ENCODE assay signal across 20 cellular contexts in the genomic region with DNA sequence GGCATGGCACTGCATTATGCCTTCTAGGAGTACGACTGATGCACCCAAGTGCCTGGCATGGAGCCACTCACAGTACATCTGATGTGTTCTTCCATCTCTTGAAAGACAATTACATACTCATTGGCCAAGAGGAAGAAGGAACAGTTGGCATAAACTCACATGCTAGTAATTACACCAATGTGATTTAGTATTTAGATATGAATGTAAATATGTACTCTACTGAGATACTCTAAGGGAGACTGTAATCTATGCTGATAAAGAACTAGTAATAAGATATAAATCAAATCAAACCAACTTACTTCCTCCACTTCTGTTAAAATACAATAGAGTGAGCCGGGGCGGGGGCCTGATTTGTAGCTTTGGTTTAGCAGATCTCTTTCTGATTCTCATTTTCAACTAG.
A peak's percentile ranks its signal among the peaks of the same experiment; 100 is the strongest.
DNase-seq lines count a peak whose midpoint lies in the region; ATAC-seq and TF ChIP-seq lines count a peak whose summit lies in the region.
"Had no signal": no experiment of that assay in that cellular context is flagged by ENCODE, and none has a peak within 500 bp of the region (broad histone marks: within the 10 kb centered on the region; RNA-seq: fewer than 3 reads in every experiment).

No MANE protein-coding gene starts in this region.

- peak overlapping the region in 1 of 2 experiments; percentile 61; a peak in 1 of 4 replicates for H4K8ac ChIP-seq in IMR-90 (ENCODE audit: low read depth in 2 of 2, low read length in 2 of 2)

- H2AK5ac ChIP-seq in IMR-90 (ENCODE audit: low read depth, low read length), result peak overlapping the region; percentile 77; the same call in 1 of the 2 replicates

- H3K56ac ChIP-seq in IMR-90 (ENCODE audit: extremely low read depth, insufficient read depth, low read length), result no peak overlapping the region

- TF ChIP-seq RAD21 in IMR-90 (IDR thresholded peaks at IDR 0.05; ENCODE audit: low read length), result no peak

- H3K4me1 Mint-ChIP-seq in osteocyte (ENCODE audit: unreplicated experiment), result peaks cover 79% of the 10 kb centered on the region
- H3K4me1 Mint-ChIP-seq in natural killer cell, result peaks cover 0 to 4% of the 10 kb centered on the region in 2 donors
- H3K4me1 Mint-ChIP-seq: CD4-positive, CD25-positive, alpha-beta regulatory T cell had no signal

- H3K9ac ChIP-seq in IMR-90 (ENCODE audit: low read depth, low read length), result no peak overlapping the region

- no peak overlapping the region for H3K4me3 Mint-ChIP-seq in osteocyte (ENCODE audit: unreplicated experiment)
- no peak overlapping the region for H3K4me3 Mint-ChIP-seq in natural killer cell
- H3K4me3 Mint-ChIP-seq: CD4-positive, CD25-positive, alpha-beta regulatory T cell had no signal

- peak overlapping the region; percentile 53 for H3K14ac ChIP-seq in IMR-90 (replicated peaks; ENCODE audit: low read depth, low read length)

- H3K4me3 ChIP-seq in IMR-90 (ENCODE audit: insufficient read depth, low read depth, low read length), result no peak overlapping the region

- H3K27ac Mint-ChIP-seq in osteocyte (ENCODE audit: unreplicated experiment), result peak overlapping the region; percentile 53
- H3K27ac Mint-ChIP-seq in natural killer cell, result no peak overlapping the region
- H3K27ac Mint-ChIP-seq: CD4-positive, CD25-positive, alpha-beta regulatory T cell had no signal

- peaks cover 37% of the 10 kb centered on the region for H4K20me1 ChIP-seq in IMR-90 (ENCODE audit: insufficient read depth, low read length)

- peak overlapping the region; percentile 2; the same call in 1 of the 2 replicates for H3K18ac ChIP-seq in IMR-90 (ENCODE audit: low read depth, low read length)

- H3K4me2 ChIP-seq in IMR-90 (ENCODE audit: low read depth, low read length), result no peak overlapping the region

- TF ChIP-seq POLR2A in IMR-90 (IDR thresholded peaks at IDR 0.05; ENCODE audit: low read depth, low read length), result no peak

- peak overlapping the region; percentile 57; the same call in 1 of the 2 replicates for H3K27ac ChIP-seq in IMR-90 (ENCODE audit: insufficient read depth, low read length)
- H3K27ac ChIP-seq: RWPE1 had no signal

- dilution Hi-C loops in IMR-90 (cut with HindIII; ENCODE audit: low sequenced_read_pairs, unreplicated experiment), result no loop called here

- H3K4me1 ChIP-seq in IMR-90 (ENCODE audit: control insufficient read depth, insufficient read depth, low read length), result peaks cover 17% of the 10 kb centered on the region
- H3K4me1 ChIP-seq: BE2C had no signal

- H2BK15ac ChIP-seq in IMR-90 (ENCODE audit: low read depth, low read length), result peak overlapping the region; percentile 65; the same call in 1 of the 3 replicates

- whole genome bisulfite sequencing in IMR-90 (ENCODE audit: extremely low coverage in 2 of 2, insufficient read length in 1 of 2), 2 experiments, result no CpG with 5 or more reads among the region's 3 CpGs

- H3K4ac ChIP-seq in IMR-90 (ENCODE audit: low read depth, low read length), result peak overlapping the region; percentile 67

- TF ChIP-seq CTCF in IMR-90 (conservative IDR thresholded peaks at IDR 0.05; ENCODE audit: low read depth, low read length), result no peak
- no peak for TF ChIP-seq CTCF in osteocyte (IDR thresholded peaks at IDR 0.05)
- no peak for TF ChIP-seq CTCF in natural killer cell (IDR thresholded peaks at IDR 0.05)

- H3K79me1 ChIP-seq in IMR-90 (ENCODE audit: low read depth in 1 of 2, low read length in 2 of 2), result peaks cover 33 to 46% of the 10 kb centered on the region in 2 experiments

- POLR2A ChIA-PET in IMR-90 (lab: Charles Lee; ENCODE audit: unreplicated experiment), result no interaction called here

- H4K91ac ChIP-seq in IMR-90 (ENCODE audit: insufficient read depth, low read depth, low read length), result peak overlapping the region; percentile 11; the same call in 1 of the 2 replicates

- CTCF ChIA-PET in IMR-90 (lab: Yijun Ruan, JAX), result no interaction called here

- H2BK20ac ChIP-seq in IMR-90 (ENCODE audit: low read depth, low read length), result no peak overlapping the region

- H2BK5ac ChIP-seq in IMR-90 (ENCODE audit: low read depth, low read length, poor library complexity, severe bottlenecking), result peak overlapping the region; percentile 38

- ATAC-seq in IMR-90 (ENCODE audit: low read depth), result no peak
- ATAC-seq in natural killer cell, result no peak
- ATAC-seq in HG03025 (IDR thresholded peaks at IDR 0.05; ENCODE audit: low FRiP score, unreplicated experiment), result no peak
- ATAC-seq: HepG2 had no signal

- H3K36me3 Mint-ChIP-seq in osteocyte (ENCODE audit: unreplicated experiment), result peaks cover 19% of the 10 kb centered on the region
- H3K36me3 Mint-ChIP-seq in natural killer cell, result no peaks in the 10 kb centered on the region
- H3K36me3 Mint-ChIP-seq: CD4-positive, CD25-positive, alpha-beta regulatory T cell had no signal

- H3K9me3 ChIP-seq in IMR-90 (ENCODE audit: control insufficient read depth, insufficient read depth, low read length), result no peaks in the 10 kb centered on the region
- H3K9me3 ChIP-seq: BE2C had no signal

- H3K27me3 Mint-ChIP-seq in osteocyte (ENCODE audit: unreplicated experiment) (no peaks in the 10 kb centered on the region), natural killer cell (ENCODE audit: low read depth in 2 of 2) (no peaks in the 10 kb centered on the region)
- H3K27me3 Mint-ChIP-seq: CD4-positive, CD25-positive, alpha-beta regulatory T cell had no signal

- H2BK120ac ChIP-seq in IMR-90 (ENCODE audit: low read depth, low read length), result peak overlapping the region; percentile 42; the same call in 1 of the 2 replicates

- no peak overlapping the region for H2AFZ ChIP-seq in IMR-90 (replicated peaks; ENCODE audit: low read length, poor library complexity)

- intact Hi-C loops in IMR-90 (cut with micrococcal nuclease) (no loop called here), natural killer cell (cut with micrococcal nuclease) (no loop called here)

- no TSS peak for BruUV-seq in IMR-90 (replicated peaks; lab: Mats Ljungman, UMichigan)

- DNase-seq in NCI-H1436 treated with DMSO at 0.1 percent for 48 hours (lab: John Stamatoyannopoulos, UW) (peak; percentile 11), NCI-H1436 (lab: John Stamatoyannopoulos, UW) (no peak), IMR-90 (no peak), NCI-H69 (lab: John Stamatoyannopoulos, UW) (peak; percentile 37), osteocyte (ENCODE audit: extremely low spot score, unreplicated experiment) (no peak), natural killer cell (no peak)
- DNase-seq: BE2C; CD4-positive, CD25-positive, alpha-beta regulatory T cell; COR-L47; DMS53; KG1; MV-4-11; NCI-H146; NCI-H510A; NCI-H82; OCI-M1; SIG-M5 had no signal

- peak overlapping the region; percentile 84 for H3K23ac ChIP-seq in IMR-90 (ENCODE audit: low read depth, low read length)

- peaks cover 16% of the 10 kb centered on the region for H3K9me1 ChIP-seq in IMR-90 (ENCODE audit: insufficient read depth, low read length)

- H3K27me3 ChIP-seq in IMR-90 (ENCODE audit: control insufficient read depth, insufficient read depth, low read length), result no peaks in the 10 kb centered on the region
- H3K27me3 ChIP-seq: BE2C had no signal

- peaks cover 13% of the 10 kb centered on the region for H3K36me3 ChIP-seq in IMR-90 (ENCODE audit: control insufficient read depth, insufficient read depth, low read length)
- H3K36me3 ChIP-seq: BE2C had no signal

- no peak overlapping the region for H2AK9ac ChIP-seq in IMR-90 (replicated peaks; ENCODE audit: low read depth, low read length, poor library complexity)

- no peak overlapping the region for H4K5ac ChIP-seq in IMR-90 (ENCODE audit: low read depth, low read length)

- in situ Hi-C loops in IMR-90 (cut with MboI; ENCODE audit: low sequenced_read_pairs), result no loop called here

- H3K9me3 Mint-ChIP-seq in osteocyte (ENCODE audit: unreplicated experiment), result peaks cover 4% of the 10 kb centered on the region
- no peaks in the 10 kb centered on the region for H3K9me3 Mint-ChIP-seq in natural killer cell

TF ChIP-seq in IMR-90, 13 proteins besides CTCF, POLR2A, EP300 and RAD21:
- TF ChIP-seq CHD1 (IDR thresholded peaks at IDR 0.05; ENCODE audit: low read depth, low read length) (no peak), FOS (IDR thresholded peaks at IDR 0.05; ENCODE audit: low read depth, low read length) (no peak), MAFK (IDR thresholded peaks at IDR 0.05; ENCODE audit: low read depth, low read length) (no peak), MAZ (IDR thresholded peaks at IDR 0.05; ENCODE audit: borderline replicate concordance, low read depth, low read length) (no peak), CEBPB (IDR thresholded peaks at IDR 0.05; ENCODE audit: low read depth, low read length) (no peak), RFX5 (IDR thresholded peaks at IDR 0.05; ENCODE audit: low read depth, low read length) (no peak), MXI1 (IDR thresholded peaks at IDR 0.05; ENCODE audit: borderline replicate concordance, low read depth, low read length) (no peak), NFE2L2 (IDR thresholded peaks at IDR 0.05; ENCODE audit: low read depth, low read length) (no peak)
- TF ChIP-seq, protein P1, sequence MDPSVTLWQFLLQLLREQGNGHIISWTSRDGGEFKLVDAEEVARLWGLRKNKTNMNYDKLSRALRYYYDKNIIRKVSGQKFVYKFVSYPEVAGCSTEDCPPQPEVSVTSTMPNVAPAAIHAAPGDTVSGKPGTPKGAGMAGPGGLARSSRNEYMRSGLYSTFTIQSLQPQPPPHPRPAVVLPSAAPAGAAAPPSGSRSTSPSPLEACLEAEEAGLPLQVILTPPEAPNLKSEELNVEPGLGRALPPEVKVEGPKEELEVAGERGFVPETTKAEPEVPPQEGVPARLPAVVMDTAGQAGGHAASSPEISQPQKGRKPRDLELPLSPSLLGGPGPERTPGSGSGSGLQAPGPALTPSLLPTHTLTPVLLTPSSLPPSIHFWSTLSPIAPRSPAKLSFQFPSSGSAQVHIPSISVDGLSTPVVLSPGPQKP (IDR thresholded peaks at IDR 0.05; ENCODE audit: borderline replicate concordance, low read depth, low read length), result no peak
- TF ChIP-seq, protein P2, sequence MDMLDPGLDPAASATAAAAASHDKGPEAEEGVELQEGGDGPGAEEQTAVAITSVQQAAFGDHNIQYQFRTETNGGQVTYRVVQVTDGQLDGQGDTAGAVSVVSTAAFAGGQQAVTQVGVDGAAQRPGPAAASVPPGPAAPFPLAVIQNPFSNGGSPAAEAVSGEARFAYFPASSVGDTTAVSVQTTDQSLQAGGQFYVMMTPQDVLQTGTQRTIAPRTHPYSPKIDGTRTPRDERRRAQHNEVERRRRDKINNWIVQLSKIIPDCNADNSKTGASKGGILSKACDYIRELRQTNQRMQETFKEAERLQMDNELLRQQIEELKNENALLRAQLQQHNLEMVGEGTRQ (IDR thresholded peaks at IDR 0.05; ENCODE audit: low read depth, low read length), result no peak

Comparison
In these comparisons a context has a peak if more than half of its experiments do, and no peak if none do; other contexts are left out.
1. DNase-seq: peak in NCI-H1436 treated with DMSO at 0.1 percent for 48 hours (single experiment) and NCI-H69 (single experiment); none in NCI-H1436 (single experiment), IMR-90 (single experiment), osteocyte (single experiment) and natural killer cell (single experiment).